In the genomic region with DNA sequence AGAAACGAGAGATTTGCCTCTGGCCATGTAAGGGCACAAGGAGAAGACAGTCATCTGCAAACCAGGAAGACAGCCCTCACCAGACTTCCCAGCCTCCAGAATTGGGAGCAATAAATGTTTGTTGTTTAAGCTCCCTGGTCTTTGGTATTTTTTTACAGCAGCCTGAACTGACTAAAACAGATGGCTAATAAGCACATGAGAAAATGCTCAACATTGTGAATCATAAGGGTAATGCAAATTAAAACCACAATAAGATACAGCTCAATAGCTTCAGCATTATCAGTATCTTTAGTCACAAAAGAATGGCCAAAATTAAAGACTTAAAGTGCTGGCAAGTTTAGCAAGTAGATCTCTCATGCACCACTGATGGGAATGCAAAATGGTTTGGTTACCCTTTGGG, we compare ENCODE assay signal across 20 cellular contexts. TPM values are rescaled to one million over a fixed set of nuclear protein-coding genes. Genes with fewer than 3 reads are reported as not detected.
DNase-seq lines count a peak whose midpoint lies in the region; ATAC-seq, FAIRE-seq and TF ChIP-seq lines count a peak whose summit lies in the region.
"Had no signal": no experiment of that assay in that cellular context is flagged by ENCODE, and none has a peak within 500 bp of the region (broad histone marks: within the 10 kb centered on the region; RNA-seq: fewer than 3 reads in every experiment).

No MANE protein-coding gene starts in this region.

- no peak overlapping the region for H3K27ac ChIP-seq in IMR-90 (ENCODE audit: insufficient read depth, low read length)
- H3K27ac ChIP-seq: esophagus squamous epithelium, hepatocyte, neutrophil, right atrium auricular region, SJSA1 had no signal

- no peak overlapping the region for H3K4me2 ChIP-seq in IMR-90 (ENCODE audit: low read depth, low read length)
- H3K4me2 ChIP-seq: hepatocyte had no signal

- dilution Hi-C loops in IMR-90 (cut with HindIII; ENCODE audit: low sequenced_read_pairs, unreplicated experiment), result no loop called here

- H3K14ac ChIP-seq in IMR-90 (replicated peaks; ENCODE audit: low read depth, low read length), result no peak overlapping the region

- POLR2A ChIA-PET in BJ (lab: Charles Lee) (interaction anchor here (0.6 kb wide), 1 partner anchor 90 kb away, joined by 3 read pairs; no protein-coding TSS in a partner anchor), IMR-90 (lab: Charles Lee; ENCODE audit: unreplicated experiment) (no interaction called here)

- no peak overlapping the region for H2BK20ac ChIP-seq in IMR-90 (ENCODE audit: low read depth, low read length)

- no peak overlapping the region for H2BK5ac ChIP-seq in IMR-90 (ENCODE audit: low read depth, low read length, poor library complexity, severe bottlenecking)

- H3K4me3 ChIP-seq in BJ (ENCODE audit: low read depth, low read length) (no peak overlapping the region), IMR-90 (ENCODE audit: insufficient read depth, low read depth, low read length) (no peak overlapping the region), mucosa of descending colon (no peak overlapping the region), BE2C (ENCODE audit: low read depth, low read length) (no peak overlapping the region)
- H3K4me3 ChIP-seq: esophagus squamous epithelium, hepatocyte, right atrium auricular region, SJSA1 had no signal

- H2AFZ ChIP-seq in IMR-90 (replicated peaks; ENCODE audit: low read length, poor library complexity), result no peak overlapping the region
- H2AFZ ChIP-seq: hepatocyte had no signal

- H4K91ac ChIP-seq in IMR-90 (ENCODE audit: insufficient read depth, low read depth, low read length), result no peak overlapping the region

- TF ChIP-seq RAD21 in IMR-90 (IDR thresholded peaks at IDR 0.05; ENCODE audit: low read length), result no peak

- no peak overlapping the region for H4K8ac ChIP-seq in IMR-90 (ENCODE audit: low read depth in 2 of 2, low read length in 2 of 2)

- no peaks in the 10 kb centered on the region for H3K9me3 ChIP-seq in IMR-90 (ENCODE audit: control insufficient read depth, insufficient read depth, low read length)
- H3K9me3 ChIP-seq in mucosa of descending colon, result no peaks in the 10 kb centered on the region
- H3K9me3 ChIP-seq in BE2C, result no peaks in the 10 kb centered on the region
- H3K9me3 ChIP-seq: esophagus squamous epithelium, neutrophil, right atrium auricular region, SJSA1 had no signal

- no peak for FAIRE-seq in urothelium cell line (lab: Jason Lieb, UNC)
- FAIRE-seq: bronchial epithelial cell, keratinocyte had no signal

- H3K9ac ChIP-seq in IMR-90 (ENCODE audit: low read depth, low read length), result no peak overlapping the region

- H3K4me1 ChIP-seq in IMR-90 (ENCODE audit: control insufficient read depth, insufficient read depth, low read length), result peaks cover 4% of the 10 kb centered on the region; the same call in 1 of the 2 replicates
- peaks cover 13% of the 10 kb centered on the region for H3K4me1 ChIP-seq in mucosa of descending colon (ENCODE audit: low read depth)
- no peaks in the 10 kb centered on the region for H3K4me1 ChIP-seq in BE2C

- BruUV-seq in IMR-90 (replicated peaks; lab: Mats Ljungman, UMichigan), result no TSS peak

- CTCF ChIA-PET in BJ (lab: Yijun Ruan, JAX), result interaction anchor here (1.6 to 1.9 kb wide), 2 partner anchors 11 to 30 kb away, joined by 4 to 7 read pairs; a partner anchor contains a TSS
- CTCF ChIA-PET in IMR-90 (lab: Yijun Ruan, JAX), result interaction anchor here (1.2 kb wide), 1 partner anchor 10 kb away, joined by 4 read pairs; no protein-coding TSS in a partner anchor

- no peak overlapping the region for H3K18ac ChIP-seq in IMR-90 (ENCODE audit: low read depth, low read length)

- H3K9me1 ChIP-seq in IMR-90 (ENCODE audit: insufficient read depth, low read length), result peaks cover 3% of the 10 kb centered on the region

- no peak overlapping the region for H2BK15ac ChIP-seq in IMR-90 (ENCODE audit: low read depth, low read length)

- no peak; the same call in 1 of the 2 replicates for ATAC-seq in IMR-90 (ENCODE audit: low read depth)
- peak; percentile 46 for ATAC-seq in mucosa of descending colon
- ATAC-seq in GM21786 (IDR thresholded peaks at IDR 0.05; ENCODE audit: unreplicated experiment), result no peak
- no peak for ATAC-seq in GM21381 (IDR thresholded peaks at IDR 0.05; ENCODE audit: unreplicated experiment)

- no peak for TF ChIP-seq POLR2A in IMR-90 (IDR thresholded peaks at IDR 0.05; ENCODE audit: low read depth, low read length)

- intact Hi-C loops in IMR-90 (cut with micrococcal nuclease) (no loop called here), mucosa of descending colon (cut with DNase I, micrococcal nuclease) (no loop called here)

- H3K36me3 ChIP-seq in BJ (ENCODE audit: control insufficient read depth, insufficient read depth, low read length), result peaks cover 2% of the 10 kb centered on the region; the same call in 1 of the 2 replicates
- H3K36me3 ChIP-seq in IMR-90 (ENCODE audit: control insufficient read depth, insufficient read depth, low read length), result peaks cover 8% of the 10 kb centered on the region
- no peaks in the 10 kb centered on the region for H3K36me3 ChIP-seq in mucosa of descending colon (ENCODE audit: low read depth)
- peaks cover 53% of the 10 kb centered on the region for H3K36me3 ChIP-seq in BE2C

- no peak overlapping the region for H2AK5ac ChIP-seq in IMR-90 (ENCODE audit: low read depth, low read length)

- H3K27me3 ChIP-seq in BJ (ENCODE audit: control insufficient read depth, insufficient read depth, low read length) (no peaks in the 10 kb centered on the region), IMR-90 (ENCODE audit: control insufficient read depth, insufficient read depth, low read length) (no peaks in the 10 kb centered on the region), BE2C (no peaks in the 10 kb centered on the region)
- H3K27me3 ChIP-seq: esophagus squamous epithelium, hepatocyte, neutrophil, right atrium auricular region, SJSA1 had no signal

- H3K4ac ChIP-seq in IMR-90 (ENCODE audit: low read depth, low read length), result no peak overlapping the region

- no peak overlapping the region; the same call in 1 of the 2 replicates for H3K23ac ChIP-seq in IMR-90 (ENCODE audit: low read depth, low read length)

- peaks cover 66% of the 10 kb centered on the region for H4K20me1 ChIP-seq in IMR-90 (ENCODE audit: insufficient read depth, low read length)

- TF ChIP-seq CTCF in BJ (IDR thresholded peaks at IDR 0.05; ENCODE audit: insufficient read depth, low read depth, low read length) (no peak), IMR-90 (conservative IDR thresholded peaks at IDR 0.05; ENCODE audit: low read depth, low read length) (no peak), mucosa of descending colon (IDR thresholded peaks at IDR 0.05) (no peak), BE2C (IDR thresholded peaks at IDR 0.05; ENCODE audit: low read depth, low read length) (no peak)

- DNase-seq in BJ (ENCODE audit: low read depth) (peak; percentile 63), IMR-90 (peak; percentile 58), astrocyte of the hippocampus (ENCODE audit: low read depth, low spot score) (peak; percentile 55), mucosa of descending colon (no peak), urothelium cell line (ENCODE audit: low spot score) (no peak), BE2C (no peak)
- DNase-seq: activated CD8-positive, alpha-beta memory T cell treated with anti-CD3 and anti-CD28 coated beads, Interleukin-2, amount 50 U/mL, for 4 hours; activated naive CD4-positive, alpha-beta T cell treated with anti-CD3 and anti-CD28 coated beads, Interleukin-2, amount 10 ng/mL, durations not matched to agents 7 days and 5 days; Calu3; esophagus squamous epithelium; NCI-H526; OCI-M1 had no signal

- H2AK9ac ChIP-seq in IMR-90 (replicated peaks; ENCODE audit: low read depth, low read length, poor library complexity), result no peak overlapping the region

- no peak overlapping the region for H3K56ac ChIP-seq in IMR-90 (ENCODE audit: extremely low read depth, insufficient read depth, low read length)

- peaks cover 54 to 75% of the 10 kb centered on the region in 2 experiments for H3K79me1 ChIP-seq in IMR-90 (ENCODE audit: low read depth in 1 of 2, low read length in 2 of 2)

- no peak overlapping the region for H2BK120ac ChIP-seq in IMR-90 (ENCODE audit: low read depth, low read length)

- WGBS in IMR-90 (ENCODE audit: extremely low coverage in 2 of 2, insufficient read length in 1 of 2), 2 experiments, result no CpG with 5 or more reads among the region's 1 CpG

- in situ Hi-C loops in IMR-90 (cut with MboI; ENCODE audit: low sequenced_read_pairs), result no loop called here

- no peak overlapping the region for H4K5ac ChIP-seq in IMR-90 (ENCODE audit: low read depth, low read length)

TF ChIP-seq in IMR-90, 13 proteins besides CTCF, POLR2A, EP300 and RAD21 (continues in another document):
- no peak for TF ChIP-seq CEBPB (IDR thresholded peaks at IDR 0.05; ENCODE audit: low read depth, low read length)
- no peak for TF ChIP-seq MAZ (IDR thresholded peaks at IDR 0.05; ENCODE audit: borderline replicate concordance, low read depth, low read length)
- TF ChIP-seq FOS (IDR thresholded peaks at IDR 0.05; ENCODE audit: low read depth, low read length), result no peak
- no peak for TF ChIP-seq MXI1 (IDR thresholded peaks at IDR 0.05; ENCODE audit: borderline replicate concordance, low read depth, low read length)
- TF ChIP-seq, protein P1, sequence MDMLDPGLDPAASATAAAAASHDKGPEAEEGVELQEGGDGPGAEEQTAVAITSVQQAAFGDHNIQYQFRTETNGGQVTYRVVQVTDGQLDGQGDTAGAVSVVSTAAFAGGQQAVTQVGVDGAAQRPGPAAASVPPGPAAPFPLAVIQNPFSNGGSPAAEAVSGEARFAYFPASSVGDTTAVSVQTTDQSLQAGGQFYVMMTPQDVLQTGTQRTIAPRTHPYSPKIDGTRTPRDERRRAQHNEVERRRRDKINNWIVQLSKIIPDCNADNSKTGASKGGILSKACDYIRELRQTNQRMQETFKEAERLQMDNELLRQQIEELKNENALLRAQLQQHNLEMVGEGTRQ (IDR thresholded peaks at IDR 0.05; ENCODE audit: low read depth, low read length), result no peak
- TF ChIP-seq SMC3 (IDR thresholded peaks at IDR 0.05; ENCODE audit: low read depth, low read length), result no peak

RNA-seq across cellular contexts. Expression of a gene that starts 11.7 kb away (rescaled TPM):
- polyA plus RNA-seq in BJ (2011; rRNA removed) (67.6 and 93.2 TPM in 2 replicates), IMR-90 (2012; rRNA removed) (81.9 and 91.7 TPM in 2 replicates)
- 36.6 and 48.7 TPM in 2 replicates for polyA minus RNA-seq in BJ (2011; rRNA and poly(A)+ RNA removed)
- total RNA-seq in IMR-90 (2012; rRNA removed) (65.4 and 75.8 TPM in 2 replicates), mucosa of descending colon (10 to 100 TPM; 64.2 to 85.4 (median 66.8) TPM)
- polyA plus RNA-seq in IMR-90 (2012; cell fraction: cytosol; rRNA removed), result 51.8 and 81.4 TPM in 2 replicates
- 112 and 205 TPM in 2 replicates for polyA plus RNA-seq in IMR-90 (2012; cell fraction: nucleus; rRNA removed; ENCODE audit: low replicate concordance)
- polyA plus RNA-seq in BE2C (2012; ENCODE audit: insufficient read depth, insufficient read length, low read depth), result 194 TPM

RNA-seq across cellular contexts. Expression of a gene that starts 28.0 kb away (rescaled TPM):
- polyA plus RNA-seq in BJ (2011; rRNA removed) (82.6 and 111 TPM in 2 replicates), IMR-90 (2012; rRNA removed) (101 and 104 TPM in 2 replicates)
- 43.4 and 62.7 TPM in 2 replicates for polyA minus RNA-seq in BJ (2011; rRNA and poly(A)+ RNA removed)
- total RNA-seq in IMR-90 (2012; rRNA removed) (64.9 and 103 TPM in 2 replicates), mucosa of descending colon (10 to 100 TPM; 68.9 to 76.9 (median 69.4) TPM)
- polyA plus RNA-seq in IMR-90 (2012; cell fraction: cytosol; rRNA removed), result 73.7 and 82.6 TPM in 2 replicates
- 23.5 and 36.3 TPM in 2 replicates for polyA plus RNA-seq in IMR-90 (2012; cell fraction: nucleus; rRNA removed; ENCODE audit: low replicate concordance)
- 93.0 TPM for polyA plus RNA-seq in BE2C (2012; ENCODE audit: insufficient read depth, insufficient read length, low read depth)

Comparison
In these comparisons a context has a peak if more than half of its experiments do, and no peak if none do; other contexts are left out.
1. DNase-seq: peak in BJ (single experiment), IMR-90 (single experiment) and astrocyte of the hippocampus (single experiment); none in mucosa of descending colon (0 of 3), urothelium cell line (single experiment) and BE2C (single experiment).